ENCODE assay signal across 8 cellular contexts in the genomic region with DNA sequence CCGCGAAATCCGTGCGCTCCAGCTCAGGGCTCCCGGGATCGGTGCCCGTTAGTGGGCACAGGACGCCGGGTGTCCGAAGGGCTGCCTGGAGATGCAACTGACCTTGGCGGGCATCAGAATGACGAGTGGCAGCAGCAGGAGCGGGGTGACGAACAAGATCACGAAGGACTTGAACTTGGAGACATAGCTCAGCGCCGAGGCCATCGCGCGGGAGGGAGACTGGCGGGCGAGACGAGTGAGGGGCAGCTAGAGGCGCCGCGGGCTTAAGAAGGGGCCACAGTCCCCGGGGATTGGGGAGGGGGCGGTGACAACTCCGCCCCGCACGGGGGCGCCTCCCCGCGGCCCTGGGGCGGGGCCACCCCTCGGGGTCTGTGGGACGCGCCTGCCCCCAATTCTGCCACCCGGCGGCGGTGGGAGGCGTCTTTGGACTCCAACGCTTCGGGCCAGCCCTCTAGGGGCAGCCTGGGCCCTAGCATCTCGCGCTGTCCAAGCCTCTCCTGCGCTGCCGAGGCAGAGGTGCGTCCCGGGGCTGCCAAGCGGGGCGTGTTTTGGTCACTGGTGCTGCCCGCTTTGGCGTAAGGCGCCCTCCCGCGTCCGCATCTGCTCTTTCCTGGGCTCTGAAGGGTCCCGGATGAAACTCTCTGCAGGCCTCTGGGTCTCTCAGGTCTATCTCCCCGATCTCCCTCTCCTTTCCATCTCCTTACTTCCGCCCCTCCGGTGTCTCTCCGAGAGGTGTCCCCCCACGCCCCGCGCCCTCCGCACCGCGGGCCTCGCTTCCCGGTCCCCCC. TPM values are rescaled to one million over a fixed set of nuclear protein-coding genes. Genes with fewer than 3 reads are reported as not detected.
A peak's percentile ranks its signal among the peaks of the same experiment; 100 is the strongest.
DNase-seq lines count a peak whose midpoint lies in the region; ATAC-seq and TF ChIP-seq lines count a peak whose summit lies in the region.

A gene (minus strand): TSS at position 240 of the 788 bp plus-strand sequence. CDS start 36 bp downstream, at position 204.

- H3K27ac Mint-ChIP-seq in activated naive CD8-positive, alpha-beta T cell treated with anti-CD3 and anti-CD28 coated beads, Interleukin-2, amount 50 U/mL, for 24 hours: no peak within 1 kb of the TSS
- H3K27ac Mint-ChIP-seq in stimulated activated memory B cell treated with anti-CD40 and anti-IgM and Interleukin-4, amounts not matched to agents 10 μg/mL and 1 μg/mL and 100 μg/mL, for 72 hours: no peak within 1 kb of the TSS

- no peaks in the 10 kb centered on the region for H3K9me3 ChIP-seq in hepatocyte (ENCODE audit: low read depth)

- H3K27me3 Mint-ChIP-seq in activated naive CD8-positive, alpha-beta T cell treated with anti-CD3 and anti-CD28 coated beads, Interleukin-2, amount 50 U/mL, for 24 hours: peaks cover 61% of the 10 kb centered on the region
- peaks cover 93% of the 10 kb centered on the region for H3K27me3 Mint-ChIP-seq in stimulated activated memory B cell treated with anti-CD40 and anti-IgM and Interleukin-4, amounts not matched to agents 10 μg/mL and 1 μg/mL and 100 μg/mL, for 72 hours

- H3K79me2 ChIP-seq in hepatocyte: no peaks in the 10 kb centered on the region

- H3K4me3 Mint-ChIP-seq in activated naive CD8-positive, alpha-beta T cell treated with anti-CD3 and anti-CD28 coated beads, Interleukin-2, amount 50 U/mL, for 24 hours: peak within 1 kb of the TSS; percentile 48
- peak within 1 kb of the TSS; percentile 64 for H3K4me3 Mint-ChIP-seq in stimulated activated memory B cell treated with anti-CD40 and anti-IgM and Interleukin-4, amounts not matched to agents 10 μg/mL and 1 μg/mL and 100 μg/mL, for 72 hours

- 2% methylated on average over 36 of the region's 71 CpGs for WGBS in hepatocyte (ENCODE audit: low lambda C conversion rate, missing lambda C conversion rate)

- peaks cover 21% of the 10 kb centered on the region for H3K27me3 ChIP-seq in hepatocyte

- no peaks in the 10 kb centered on the region for H3K36me3 ChIP-seq in hepatocyte (replicated peaks; ENCODE audit: insufficient read depth, low read depth)

- H3K4me3 ChIP-seq in AG04449 (ENCODE audit: low read depth, low read length) (peak within 1 kb of the TSS; percentile 27), hepatocyte (peak within 1 kb of the TSS; percentile 17)

- no peaks in the 10 kb centered on the region for H3K9me2 ChIP-seq in hepatocyte (replicated peaks; ENCODE audit: insufficient read depth)

- H2AFZ ChIP-seq in hepatocyte: peak within 1 kb of the TSS; percentile 69

- peaks cover 4% of the 10 kb centered on the region for H3K9me3 Mint-ChIP-seq in activated naive CD8-positive, alpha-beta T cell treated with anti-CD3 and anti-CD28 coated beads, Interleukin-2, amount 50 U/mL, for 24 hours
- H3K9me3 Mint-ChIP-seq in stimulated activated memory B cell treated with anti-CD40 and anti-IgM and Interleukin-4, amounts not matched to agents 10 μg/mL and 1 μg/mL and 100 μg/mL, for 72 hours: no peaks in the 10 kb centered on the region

- peaks cover 7% of the 10 kb centered on the region for H3K4me1 ChIP-seq in hepatocyte (ENCODE audit: insufficient read depth)

- no peaks in the 10 kb centered on the region for H4K20me1 ChIP-seq in hepatocyte (ENCODE audit: insufficient read depth, poor library complexity, severe bottlenecking)

- ATAC-seq in activated naive CD8-positive, alpha-beta T cell treated with anti-CD3 and anti-CD28 coated beads, Interleukin-2, amount 50 U/mL, for 24 hours: peak; percentile 65
- ATAC-seq in stimulated activated memory B cell treated with anti-CD40 and anti-IgM and Interleukin-4, amounts not matched to agents 10 μg/mL and 1 μg/mL and 100 μg/mL, for 72 hours: peak; percentile 64

- no peak for DNase-seq in AG04449 (ENCODE audit: low read depth, low spot score)
- peak; percentile 62 for DNase-seq in GM20000 (ENCODE audit: low spot score)
- peak; percentile 28 for DNase-seq in activated naive CD8-positive, alpha-beta T cell treated with anti-CD3 and anti-CD28 coated beads, Interleukin-2, amount 50 U/mL, for 24 hours
- peak; percentile 84 for DNase-seq in hepatocyte (ENCODE audit: low spot score)
- DNase-seq in kidney glomerular epithelial cell (lab: John Stamatoyannopoulos, UW): no peak
- DNase-seq in NCI-H187 (lab: John Stamatoyannopoulos, UW): no peak
- no peak for DNase-seq in NOMO-1 treated with dmso at 0.1 percent for 144 hours (lab: John Stamatoyannopoulos, UW; ENCODE audit: unreplicated experiment)

- no peaks in the 10 kb centered on the region for H3K36me3 Mint-ChIP-seq in activated naive CD8-positive, alpha-beta T cell treated with anti-CD3 and anti-CD28 coated beads, Interleukin-2, amount 50 U/mL, for 24 hours (ENCODE audit: low read depth)
- H3K36me3 Mint-ChIP-seq in stimulated activated memory B cell treated with anti-CD40 and anti-IgM and Interleukin-4, amounts not matched to agents 10 μg/mL and 1 μg/mL and 100 μg/mL, for 72 hours: no peaks in the 10 kb centered on the region

- H3K4me1 Mint-ChIP-seq in activated naive CD8-positive, alpha-beta T cell treated with anti-CD3 and anti-CD28 coated beads, Interleukin-2, amount 50 U/mL, for 24 hours: peaks cover 9% of the 10 kb centered on the region
- H3K4me1 Mint-ChIP-seq in stimulated activated memory B cell treated with anti-CD40 and anti-IgM and Interleukin-4, amounts not matched to agents 10 μg/mL and 1 μg/mL and 100 μg/mL, for 72 hours: peaks cover 23% of the 10 kb centered on the region

- TF ChIP-seq CTCF in AG04449 (IDR thresholded peaks at IDR 0.05; ENCODE audit: insufficient read depth, low read length, missing control alignments) (peak; percentile 50), GM20000 (IDR thresholded peaks at IDR 0.05; ENCODE audit: extremely low read depth, missing control alignments) (no peak), hepatocyte (IDR thresholded peaks at IDR 0.05; ENCODE audit: poor library complexity) (peak; percentile 31)

- no peak within 1 kb of the TSS for H3K27ac ChIP-seq in hepatocyte

- H3K4me2 ChIP-seq in hepatocyte: peak within 1 kb of the TSS; percentile 88

- CTCF ChIA-PET in AG04449 (lab: Yijun Ruan, JAX): interaction anchor here (0.8 to 1.5 kb wide), 2 partner anchors 25 to 58 kb away, joined by 4 read pairs; no protein-coding TSS in a partner anchor

- POLR2A ChIA-PET in AG04449 (lab: Yijun Ruan, JAX): no interaction called here

RNA-seq across cellular contexts. Expression of the gene that starts here (rescaled TPM):
- 15.2 and 18.5 TPM in 2 replicates for total RNA-seq in hepatocyte
- 7.3 and 7.5 TPM in 2 replicates for polyA plus RNA-seq in hepatocyte

Comparison
In these comparisons a context has a peak if more than half of its experiments do, and no peak if none do; other contexts are left out.
1. DNase-seq: peak in GM20000 (single experiment), activated naive CD8-positive, alpha-beta T cell treated with anti-CD3 and anti-CD28 coated beads, Interleukin-2, amount 50 U/mL, for 24 hours (single experiment) and hepatocyte (single experiment); none in AG04449 (single experiment), kidney glomerular epithelial cell (single experiment), NCI-H187 (0 of 2) and NOMO-1 treated with dmso at 0.1 percent for 144 hours (single experiment).